Comparison of ENCODE assay signal across 21 cellular contexts in the genomic region with DNA sequence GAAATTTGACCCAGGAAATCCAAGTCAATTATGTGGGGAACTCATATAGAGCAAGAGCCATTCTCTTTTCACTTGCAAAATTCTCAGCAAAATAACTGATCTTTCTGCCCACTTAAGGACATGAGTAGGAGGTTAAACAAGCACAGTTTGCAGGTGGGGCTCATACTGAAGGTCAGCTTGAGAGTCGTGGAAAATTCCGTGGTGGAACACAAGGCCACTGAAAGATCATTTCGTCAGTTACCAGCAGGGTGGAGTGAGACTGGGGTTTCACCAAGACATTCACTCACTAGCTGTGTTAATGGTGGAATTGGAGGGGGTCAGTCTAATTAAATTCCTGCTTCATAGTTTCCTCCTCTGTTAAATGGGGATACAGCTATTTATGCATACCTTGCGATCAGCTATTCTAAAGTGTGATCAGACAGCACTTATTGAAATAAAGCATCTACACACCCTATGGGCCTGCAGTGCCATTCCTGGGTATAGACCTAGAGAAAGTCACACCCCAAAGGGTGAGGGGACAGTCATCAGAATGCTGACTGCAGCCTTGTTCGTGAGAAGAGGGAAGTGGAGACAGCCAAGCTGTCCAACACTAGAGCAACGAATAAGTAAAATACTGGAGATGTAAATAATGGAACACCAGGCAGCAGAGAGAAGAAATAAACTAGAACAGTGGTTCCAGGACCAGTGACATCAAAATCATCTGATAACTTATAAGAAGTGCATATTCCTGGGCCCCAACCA. TPM values are rescaled to one million over a fixed set of nuclear protein-coding genes. Genes with fewer than 3 reads are reported as not detected.
DNase-seq lines count a peak whose midpoint lies in the region; ATAC-seq and TF ChIP-seq lines count a peak whose summit lies in the region.
"Had no signal": no experiment of that assay in that cellular context is flagged by ENCODE, and none has a peak within 500 bp of the region (broad histone marks: within the 10 kb centered on the region; RNA-seq: fewer than 3 reads in every experiment).

No MANE protein-coding gene starts in this region.

- no TSS peak for BruUV-seq in A673 (replicated peaks; lab: Mats Ljungman, UMichigan)

- peaks cover under 1% of the 10 kb centered on the region for H3K9me3 ChIP-seq in A673 (ENCODE audit: low read depth, low read length, poor library complexity, severe bottlenecking)
- H3K9me3 ChIP-seq: colonic mucosa, tibial artery had no signal

- H3K27ac Mint-ChIP-seq in naive B cell: peak overlapping the region in 4 of 6 donors; percentile 10 to 67 (median 50)
- H3K27ac Mint-ChIP-seq: T-cell had no signal

- peaks cover 0 to 4% (median 2%) of the 10 kb centered on the region in 7 donors for H3K9me3 Mint-ChIP-seq in naive B cell
- H3K9me3 Mint-ChIP-seq: T-cell had no signal

- DNase-seq in GM12865 (ENCODE audit: low read depth) (peak; percentile 54), naive B cell (no peak), T-helper 9 cell (no peak), A673 (ENCODE audit: low spot score) (no peak), ureter (ENCODE audit: low spot score) (no peak)
- DNase-seq: brain microvascular endothelial cell; colonic mucosa; GM23248; naive thymus-derived CD4-positive, alpha-beta T cell; NCI-H2171 treated with DMSO at 0.1 percent for 48 hours; NCI-H82; SHP77; T-cell; tibial artery; WERI-Rb-1 had no signal

- CTCF ChIA-PET in A673 (lab: Charles Lee): no interaction called here

- H3K4me1 Mint-ChIP-seq in naive B cell: peaks cover 32 to 51% (median 50%) of the 10 kb centered on the region in 3 donors

- H3K36me3 Mint-ChIP-seq in naive B cell: no peaks in the 10 kb centered on the region
- H3K36me3 Mint-ChIP-seq: T-cell had no signal

- POLR2A ChIA-PET in A673 (lab: Charles Lee; ENCODE audit: low non-redundant PET): no interaction called here

- no peak overlapping the region for H3K27ac ChIP-seq in A673 (ENCODE audit: low read depth, low read length, poor library complexity, severe bottlenecking)
- H3K27ac ChIP-seq: brain microvascular endothelial cell, colonic mucosa, GM23248, hepatocyte, tibial artery, WERI-Rb-1 had no signal

- no peaks in the 10 kb centered on the region for H3K27me3 Mint-ChIP-seq in naive B cell
- H3K27me3 Mint-ChIP-seq: naive thymus-derived CD4-positive, alpha-beta T cell had no signal

- no peaks in the 10 kb centered on the region for H3K27me3 ChIP-seq in A673 (replicated peaks; ENCODE audit: insufficient read depth, low read depth, low read length, poor library complexity)
- H3K27me3 ChIP-seq: brain microvascular endothelial cell, colonic mucosa, hepatocyte, tibial artery had no signal

- ATAC-seq in GM18909 (IDR thresholded peaks at IDR 0.05; ENCODE audit: poor library complexity, unreplicated experiment): peak; percentile 25
- peak; percentile 23 for ATAC-seq in HG03442 (IDR thresholded peaks at IDR 0.05; ENCODE audit: unreplicated experiment)
- peak in 1 of 2 donors; percentile 32 for ATAC-seq in naive B cell (ENCODE audit: low read depth in 2 of 2)
- no peak for ATAC-seq in HG02981 (IDR thresholded peaks at IDR 0.05; ENCODE audit: unreplicated experiment)
- ATAC-seq: naive thymus-derived CD4-positive, alpha-beta T cell; T-cell had no signal

- H3K36me3 ChIP-seq in A673 (ENCODE audit: insufficient read depth, low read length, poor library complexity, severe bottlenecking): no peaks in the 10 kb centered on the region
- H3K36me3 ChIP-seq: brain microvascular endothelial cell, colonic mucosa, tibial artery, WERI-Rb-1 had no signal

- H3K4me3 Mint-ChIP-seq in naive B cell: no peak overlapping the region
- H3K4me3 Mint-ChIP-seq: naive thymus-derived CD4-positive, alpha-beta T cell; T-cell had no signal

- H3K4me3 ChIP-seq in GM12865 (ENCODE audit: low read depth, low read length) (no peak overlapping the region), A673 (ENCODE audit: low read depth, low read length, poor library complexity, severe bottlenecking) (no peak overlapping the region)
- H3K4me3 ChIP-seq: colonic mucosa, GM23248, hepatocyte, tibial artery had no signal

- intact Hi-C loops in A673 (cut with micrococcal nuclease; ENCODE audit: unreplicated experiment): no loop called here

- no peak for TF ChIP-seq CTCF in GM12865 (IDR thresholded peaks at IDR 0.05; ENCODE audit: insufficient read depth, low read depth, low read length, missing control alignments)
- TF ChIP-seq CTCF in A673 (conservative IDR thresholded peaks at IDR 0.05; ENCODE audit: low read depth, low read length): no peak

- H3K4me1 ChIP-seq in A673 (ENCODE audit: insufficient read depth, low read length, poor library complexity, severe bottlenecking): no peaks in the 10 kb centered on the region
- H3K4me1 ChIP-seq: colonic mucosa, tibial artery had no signal

RNA-seq across cellular contexts. Expression of gene CLNK, which starts 42.7 kb away (rescaled TPM):
- polyA plus RNA-seq in naive B cell (ENCODE audit: low read depth in 6 of 6): 1 to 10 TPM in 4 of 6 donors, under 1 TPM in 1, not detected in 1; 0.69 to 1.3 (median 1.2) TPM
- total RNA-seq in A673 (2021) (not detected in 2 replicates), ureter (0.31 TPM)
- total RNA-seq: GM23248, hepatocyte, osteoblast had no signal
- polyA plus RNA-seq: GM23248; hepatocyte; keratinocyte; naive thymus-derived CD4-positive, alpha-beta T cell had no signal
